ENCODE assay signal across 28 cellular contexts in genomic region chr10:95566121-95566520, GRCh38.
"Had no signal": no experiment of that assay in that cellular context is flagged by ENCODE, and none has a peak within 500 bp of the region (broad histone marks: within the 10 kb centered on the region; RNA-seq: fewer than 3 reads in every experiment).

No MANE protein-coding gene starts in this region.

- H3K4me3 ChIP-seq: coronary artery, dorsolateral prefrontal cortex, gastrocnemius medialis, hepatocyte, neural progenitor cell, suprapubic skin, tibial artery had no signal

- H3K9me3 ChIP-seq: gastrocnemius medialis, suprapubic skin, tibial artery had no signal

- H3K4me1 ChIP-seq: neural progenitor cell had no signal

- H3K27me3 ChIP-seq: brain microvascular endothelial cell, dorsolateral prefrontal cortex, gastrocnemius medialis, hepatocyte, neural progenitor cell, suprapubic skin, tibial artery had no signal

- H3K36me3 ChIP-seq: brain microvascular endothelial cell, gastrocnemius medialis, neural progenitor cell, suprapubic skin, tibial artery had no signal

- H3K27me3 Mint-ChIP-seq: stimulated activated memory B cell treated with anti-CD40 and anti-IgM and Interleukin-4, amounts not matched to agents 10 μg/mL and 1 μg/mL and 100 μg/mL, for 72 hours; stimulated activated naive CD8-positive, alpha-beta T cell treated with anti-CD3 and anti-CD28 coated beads, Interleukin-15, amount 100 ng/mL, for 72 hours had no signal

- DNase-seq: activated CD4-positive, alpha-beta T cell treated with anti-CD3 and anti-CD28 coated beads for 48 hours; activated CD4-positive, alpha-beta T cell treated with anti-CD3 and anti-CD28 coated beads, Interleukin-2, amount 50 U/mL, for 48 hours; activated CD8-positive, alpha-beta memory T cell treated with anti-CD3 and anti-CD28 coated beads for 24 hours; activated gamma-delta T cell; activated naive CD4-positive, alpha-beta T cell treated with anti-CD3 and anti-CD28 coated beads, Interleukin-2, amount 10 ng/mL, durations not matched to agents 7 days and 5 days; activated naive CD8-positive, alpha-beta T cell treated with anti-CD3 and anti-CD28 coated beads, Interleukin-2, amount 10 ng/mL, durations not matched to agents 7 days and 5 days; brain microvascular endothelial cell; dorsolateral prefrontal cortex; gastrocnemius medialis; left cardiac atrium; left ventricle myocardium superior; naive thymus-derived CD8-positive, alpha-beta T cell; posterior cingulate gyrus; small intestine; stimulated activated CD4-positive, alpha-beta T cell treated with anti-CD3 and anti-CD28 coated beads, Interleukin-1b, Interleukin-23, amount 100 ng/mL, for 48 hours; stimulated activated CD4-positive, alpha-beta T cell treated with anti-CD3 and anti-CD28 coated beads, Interleukin-4, amount 100 ng/mL, for 4 hours; stimulated activated CD8-positive, alpha-beta memory T cell treated with anti-CD3 and anti-CD28 coated beads, Interleukin-4, amount 100 ng/mL, for 48 hours; stimulated activated naive CD8-positive, alpha-beta T cell treated with anti-CD3 and anti-CD28 coated beads, Interleukin-15, amount 100 ng/mL, for 72 hours; T-helper 1 cell; tibial artery had no signal

- H3K27ac Mint-ChIP-seq: activated naive CD4-positive, alpha-beta T cell treated with anti-CD3 and anti-CD28 coated beads, Interleukin-2, amount 10 ng/mL, durations not matched to agents 7 days and 5 days; activated naive CD8-positive, alpha-beta T cell treated with anti-CD3 and anti-CD28 coated beads, Interleukin-2, amount 10 ng/mL, durations not matched to agents 7 days and 5 days; naive thymus-derived CD8-positive, alpha-beta T cell; neural progenitor cell; stimulated activated memory B cell treated with anti-CD40 and anti-IgM and Interleukin-4, amounts not matched to agents 10 μg/mL and 1 μg/mL and 100 μg/mL, for 72 hours; stimulated activated naive CD8-positive, alpha-beta T cell treated with anti-CD3 and anti-CD28 coated beads, Interleukin-15, amount 100 ng/mL, for 72 hours; T-helper 2 cell treated with Interferon-gamma antibody and Interleukin-4, amounts not matched to agents 5 μg/mL and 100 μg/mL, for 36 hours had no signal

- H3K4me3 Mint-ChIP-seq: activated naive CD4-positive, alpha-beta T cell treated with anti-CD3 and anti-CD28 coated beads, Interleukin-2, amount 10 ng/mL, durations not matched to agents 7 days and 5 days; activated naive CD8-positive, alpha-beta T cell treated with anti-CD3 and anti-CD28 coated beads, Interleukin-2, amount 10 ng/mL, durations not matched to agents 7 days and 5 days; naive thymus-derived CD8-positive, alpha-beta T cell; neural progenitor cell; stimulated activated memory B cell treated with anti-CD40 and anti-IgM and Interleukin-4, amounts not matched to agents 10 μg/mL and 1 μg/mL and 100 μg/mL, for 72 hours; stimulated activated naive CD8-positive, alpha-beta T cell treated with anti-CD3 and anti-CD28 coated beads, Interleukin-15, amount 100 ng/mL, for 72 hours; T-helper 2 cell treated with Interferon-gamma antibody and Interleukin-4, amounts not matched to agents 5 μg/mL and 100 μg/mL, for 36 hours had no signal

- H3K4me1 Mint-ChIP-seq: stimulated activated memory B cell treated with anti-CD40 and anti-IgM and Interleukin-4, amounts not matched to agents 10 μg/mL and 1 μg/mL and 100 μg/mL, for 72 hours; stimulated activated naive CD8-positive, alpha-beta T cell treated with anti-CD3 and anti-CD28 coated beads, Interleukin-15, amount 100 ng/mL, for 72 hours had no signal

- H3K9me3 Mint-ChIP-seq: activated naive CD4-positive, alpha-beta T cell treated with anti-CD3 and anti-CD28 coated beads, Interleukin-2, amount 10 ng/mL, durations not matched to agents 7 days and 5 days; activated naive CD8-positive, alpha-beta T cell treated with anti-CD3 and anti-CD28 coated beads, Interleukin-2, amount 10 ng/mL, durations not matched to agents 7 days and 5 days; naive thymus-derived CD8-positive, alpha-beta T cell; neural progenitor cell; stimulated activated memory B cell treated with anti-CD40 and anti-IgM and Interleukin-4, amounts not matched to agents 10 μg/mL and 1 μg/mL and 100 μg/mL, for 72 hours; stimulated activated naive CD8-positive, alpha-beta T cell treated with anti-CD3 and anti-CD28 coated beads, Interleukin-15, amount 100 ng/mL, for 72 hours; T-helper 2 cell treated with Interferon-gamma antibody and Interleukin-4, amounts not matched to agents 5 μg/mL and 100 μg/mL, for 36 hours had no signal

- H3K36me3 Mint-ChIP-seq: activated naive CD4-positive, alpha-beta T cell treated with anti-CD3 and anti-CD28 coated beads, Interleukin-2, amount 10 ng/mL, durations not matched to agents 7 days and 5 days; activated naive CD8-positive, alpha-beta T cell treated with anti-CD3 and anti-CD28 coated beads, Interleukin-2, amount 10 ng/mL, durations not matched to agents 7 days and 5 days; naive thymus-derived CD8-positive, alpha-beta T cell; neural progenitor cell; stimulated activated memory B cell treated with anti-CD40 and anti-IgM and Interleukin-4, amounts not matched to agents 10 μg/mL and 1 μg/mL and 100 μg/mL, for 72 hours had no signal

- ATAC-seq: esophagus mucosa; gastrocnemius medialis; left cardiac atrium; left ventricle myocardium superior; naive thymus-derived CD8-positive, alpha-beta T cell; sciatic nerve; stimulated activated memory B cell treated with anti-CD40 and anti-IgM and Interleukin-4, amounts not matched to agents 10 μg/mL and 1 μg/mL and 100 μg/mL, for 72 hours; stimulated activated naive CD8-positive, alpha-beta T cell treated with anti-CD3 and anti-CD28 coated beads, Interleukin-15, amount 100 ng/mL, for 72 hours had no signal

- H3K27ac ChIP-seq: brain microvascular endothelial cell, coronary artery, dorsolateral prefrontal cortex, gastrocnemius medialis, hepatocyte, neural progenitor cell, suprapubic skin, tibial artery had no signal
